ENCODE assay signal across 15 cellular contexts in genomic region chr5:61322738-61323429, GRCh38. TPM values are rescaled to one million over a fixed set of nuclear protein-coding genes. Genes with fewer than 3 reads are reported as not detected.
DNase-seq lines count a peak whose midpoint lies in the region; ATAC-seq and TF ChIP-seq lines count a peak whose summit lies in the region.
"Had no signal": no experiment of that assay in that cellular context is flagged by ENCODE, and none has a peak within 500 bp of the region (broad histone marks: within the 10 kb centered on the region; RNA-seq: fewer than 3 reads in every experiment).

No MANE protein-coding gene starts in this region.

- H3K9me3 ChIP-seq in HEK293 (ENCODE audit: control insufficient read depth, insufficient read depth, low read depth, low read length), result no peaks in the 10 kb centered on the region
- H3K9me3 ChIP-seq: SJCRH30 had no signal

- DNase-seq in RPMI7951 (ENCODE audit: low read depth) (peak; percentile 57), fibroblast of pulmonary artery (ENCODE audit: low read depth) (peak; percentile 80), pulmonary artery endothelial cell (ENCODE audit: low read depth, low spot score) (peak; percentile 90), UCSD-AML1 (lab: John Stamatoyannopoulos, UW; ENCODE audit: unreplicated experiment) (no peak)
- no peak for DNase-seq in effector CD4-positive, alpha-beta T cell
- DNase-seq: central memory CD4-positive, alpha-beta T cell; Kasumi-1; left cardiac atrium; NCI-H446 treated with DMSO at 0.1 percent for 48 hours; posterior cingulate gyrus; SJCRH30; stimulated activated CD4-positive, alpha-beta T cell treated with anti-CD3 and anti-CD28 coated beads, Interleukin-4, amount 100 ng/mL, for 4 hours had no signal

- no peak overlapping the region for H3K27ac ChIP-seq in HEK293 (ENCODE audit: extremely low read depth, low read depth, low read length)
- H3K27ac ChIP-seq: SJCRH30 had no signal

- POLR2A ChIA-PET in HEK293 (lab: Yijun Ruan, JAX), result interaction anchor here (2.6 kb wide), 1 partner anchor 8 kb away, joined by 12 read pairs; the partner anchor contains the start of gene ZSWIM6

- peaks cover 8% of the 10 kb centered on the region for H3K4me1 ChIP-seq in HEK293 (ENCODE audit: control insufficient read depth, insufficient read depth, low read length)
- H3K4me1 ChIP-seq: SJCRH30 had no signal

- no peak overlapping the region for H3K4me3 ChIP-seq in HEK293 (ENCODE audit: low read depth, low read length)
- no peak overlapping the region for H3K4me3 ChIP-seq in fibroblast of pulmonary artery (replicated peaks; ENCODE audit: low read depth, low read length)
- H3K4me3 ChIP-seq: SJCRH30 had no signal

- no peak for ATAC-seq in HG03354 (IDR thresholded peaks at IDR 0.05; ENCODE audit: poor library complexity, severe bottlenecking, unreplicated experiment)
- ATAC-seq: HCT116 had no signal

- CTCF ChIA-PET in HEK293 (lab: Yijun Ruan, JAX), result interaction anchor here (0.8 kb wide), 1 partner anchor 21 kb away, joined by 4 read pairs; no protein-coding TSS in a partner anchor

- TF ChIP-seq CTCF in HEK293 (tag by site-specific recombination; IDR thresholded peaks at IDR 0.05) (no peak), fibroblast of pulmonary artery (IDR thresholded peaks at IDR 0.05; ENCODE audit: low read length, missing control alignments) (no peak)

- no peaks in the 10 kb centered on the region for H3K36me3 ChIP-seq in HEK293 (ENCODE audit: control insufficient read depth in 2 of 2, insufficient read depth in 1 of 2, low read length in 2 of 2)
- H3K36me3 ChIP-seq: SJCRH30 had no signal

TF ChIP-seq in HEK293, 187 proteins besides CTCF, POLR2A, EP300 and RAD21:
- TF ChIP-seq ZNF664 (tag by site-specific recombination; IDR thresholded peaks at IDR 0.05) (peak; percentile 34; the same call in 1 of the 2 replicates), IKZF3 (tag by site-specific recombination; IDR thresholded peaks at IDR 0.05) (no peak)

RNA-seq across cellular contexts. Expression of gene ZSWIM6, which starts 9.2 kb away (rescaled TPM):
- total RNA-seq in RPMI7951 (2014; rRNA removed; shearing (Covaris generic)), result 4.4 and 5.0 TPM in 2 replicates
- total RNA-seq in pulmonary artery endothelial cell, result 21.1 and 25.5 TPM in 2 replicates

Comparison
In these comparisons a context has a peak if more than half of its experiments do, and no peak if none do; other contexts are left out.
1. DNase-seq: peak in RPMI7951 (single experiment), fibroblast of pulmonary artery (single experiment) and pulmonary artery endothelial cell (single experiment); none in UCSD-AML1 (single experiment) and effector CD4-positive, alpha-beta T cell (single experiment).